In the genomic region with DNA sequence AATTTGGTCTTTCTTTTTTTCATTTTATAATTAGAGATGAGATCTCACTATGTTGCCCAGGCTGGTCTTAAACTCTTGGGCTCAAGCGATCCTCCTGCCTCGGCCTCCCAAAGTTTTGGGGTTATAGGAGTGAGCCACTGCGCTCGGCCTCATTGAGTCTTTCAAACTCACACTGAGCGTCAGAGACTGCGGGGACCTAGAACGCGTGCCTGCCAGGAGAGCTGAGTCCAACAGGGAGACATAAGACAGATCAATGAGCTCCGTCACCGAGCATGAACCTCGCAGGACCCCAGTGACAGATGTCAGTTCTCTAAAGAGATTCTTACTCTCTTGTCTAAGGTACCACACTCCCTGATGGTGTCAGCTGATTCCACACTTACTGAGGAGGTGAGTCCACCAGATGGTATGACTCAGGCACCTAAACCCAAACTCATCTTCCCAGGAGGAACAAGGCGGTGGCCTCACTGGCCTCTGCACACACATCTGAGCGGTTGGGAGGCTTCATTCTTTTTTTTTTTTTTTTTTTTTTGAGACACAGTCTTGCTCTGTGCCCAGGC, we compare ENCODE assay signal across 1 cellular context.
TF ChIP-seq lines count a peak whose summit lies in the region.

No MANE protein-coding gene starts in this region.

TF ChIP-seq in WTC11, 78 proteins besides CTCF, POLR2A, EP300 and RAD21 (continued from another document):
- TF ChIP-seq, protein P1, sequence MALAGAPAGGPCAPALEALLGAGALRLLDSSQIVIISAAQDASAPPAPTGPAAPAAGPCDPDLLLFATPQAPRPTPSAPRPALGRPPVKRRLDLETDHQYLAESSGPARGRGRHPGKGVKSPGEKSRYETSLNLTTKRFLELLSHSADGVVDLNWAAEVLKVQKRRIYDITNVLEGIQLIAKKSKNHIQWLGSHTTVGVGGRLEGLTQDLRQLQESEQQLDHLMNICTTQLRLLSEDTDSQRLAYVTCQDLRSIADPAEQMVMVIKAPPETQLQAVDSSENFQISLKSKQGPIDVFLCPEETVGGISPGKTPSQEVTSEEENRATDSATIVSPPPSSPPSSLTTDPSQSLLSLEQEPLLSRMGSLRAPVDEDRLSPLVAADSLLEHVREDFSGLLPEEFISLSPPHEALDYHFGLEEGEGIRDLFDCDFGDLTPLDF (CRISPR knock-in tag; IDR thresholded peaks at IDR 0.05), result no peak
- TF ChIP-seq CREB1 (CRISPR knock-in tag; IDR thresholded peaks at IDR 0.05), result no peak
- TF ChIP-seq TP53 (CRISPR knock-in tag; IDR thresholded peaks at IDR 0.05), result no peak
- no peak for TF ChIP-seq SOX15 (CRISPR knock-in tag; IDR thresholded peaks at IDR 0.05)
- TF ChIP-seq, protein P2, sequence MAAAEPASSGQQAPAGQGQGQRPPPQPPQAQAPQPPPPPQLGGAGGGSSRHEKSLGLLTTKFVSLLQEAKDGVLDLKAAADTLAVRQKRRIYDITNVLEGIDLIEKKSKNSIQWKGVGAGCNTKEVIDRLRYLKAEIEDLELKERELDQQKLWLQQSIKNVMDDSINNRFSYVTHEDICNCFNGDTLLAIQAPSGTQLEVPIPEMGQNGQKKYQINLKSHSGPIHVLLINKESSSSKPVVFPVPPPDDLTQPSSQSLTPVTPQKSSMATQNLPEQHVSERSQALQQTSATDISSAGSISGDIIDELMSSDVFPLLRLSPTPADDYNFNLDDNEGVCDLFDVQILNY (CRISPR knock-in tag; IDR thresholded peaks at IDR 0.05), result no peak
